In genomic region chr19:39613597-39613996, GRCh38 we compare ENCODE assay signal across 40 cellular contexts. TPM values are rescaled to one million over a fixed set of nuclear protein-coding genes. Genes with fewer than 3 reads are reported as not detected.
"Had no signal": no experiment of that assay in that cellular context is flagged by ENCODE, and none has a peak within 500 bp of the region (broad histone marks: within the 10 kb centered on the region; RNA-seq: fewer than 3 reads in every experiment).

No MANE protein-coding gene starts in this region.

- H3K9me3 ChIP-seq: MG63 had no signal

- DNase-seq: Kasumi-1, MG63, MM.1S, MV-4-11, NCI-H1048, NCI-H1092, NCI-H1092 treated with DMSO at 0.1 percent for 48 hours, NCI-H1105, NCI-H1105 treated with DMSO at 0.1 percent for 48 hours, NCI-H1417, NCI-H1417 treated with DMSO at 0.1 percent for 48 hours, NCI-H1436, NCI-H1436 treated with DMSO at 0.1 percent for 48 hours, NCI-H146, NCI-H1694, NCI-H1694 treated with DMSO at 0.1 percent for 48 hours, NCI-H187, NCI-H187 treated with DMSO at 0.1 percent for 48 hours, NCI-H1930, NCI-H2029, NCI-H2029 treated with DMSO at 0.1 percent for 48 hours, NCI-H2081, NCI-H2081 treated with DMSO at 0.1 percent for 48 hours, NCI-H2107, NCI-H2171, NCI-H2171 treated with DMSO at 0.1 percent for 48 hours, NCI-H2227 treated with DMSO at 0.1 percent for 48 hours, NCI-H226, NCI-H345, NCI-H446, NCI-H446 treated with DMSO at 0.1 percent for 48 hours, NCI-H510A, NCI-H510A treated with DMSO at 0.1 percent for 48 hours, NCI-H524, NCI-H524 treated with DMSO at 0.1 percent for 48 hours, NCI-H526 treated with DMSO at 0.1 percent for 48 hours had no signal

- H3K36me3 ChIP-seq: MG63 had no signal

- H3K4me3 ChIP-seq: MG63 had no signal

RNA-seq across cellular contexts. Expression of gene LGALS13, which starts 11.3 kb away (rescaled TPM):
- total RNA-seq: LHCN-M2, M059J, MCF 10A, NCI-H460 had no signal

RNA-seq across cellular contexts. Expression of gene LGALS16, which starts 42.1 kb away (rescaled TPM):
- total RNA-seq: LHCN-M2, M059J, MCF 10A, NCI-H460 had no signal
